ENCODE assay signal across 32 cellular contexts in the genomic region with DNA sequence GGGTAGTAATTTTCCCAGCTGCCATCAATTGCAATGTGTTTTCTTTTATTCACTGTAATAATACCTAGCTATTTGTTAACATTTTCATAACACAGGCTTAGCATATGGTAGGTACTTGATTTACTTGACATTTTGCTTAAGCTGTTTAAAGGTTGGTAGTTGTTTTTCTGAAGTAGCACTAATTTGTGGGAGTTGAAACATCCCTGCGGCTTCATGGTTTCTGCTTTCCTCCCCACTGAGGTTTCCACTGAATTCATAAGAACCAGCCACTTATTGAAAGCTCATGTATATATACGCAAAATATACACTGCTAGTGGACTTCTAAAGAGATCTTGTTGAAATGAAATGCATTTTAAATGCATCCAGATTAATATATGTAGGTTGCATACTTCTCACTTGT.
"Had no signal": no experiment of that assay in that cellular context is flagged by ENCODE, and none has a peak within 500 bp of the region (broad histone marks: within the 10 kb centered on the region; RNA-seq: fewer than 3 reads in every experiment).

No MANE protein-coding gene starts in this region.

- H3K36me3 Mint-ChIP-seq: T-cell had no signal

- H3K4me2 ChIP-seq: PC-9 had no signal

- H3K27me3 ChIP-seq: MG63, SJCRH30 had no signal

- H3K4me3 Mint-ChIP-seq: T-cell had no signal

- H3K9me3 Mint-ChIP-seq: T-cell had no signal

- H2AFZ ChIP-seq: PC-9 had no signal

- H3K4me3 ChIP-seq: MG63, PC-9, SJCRH30, SK-N-MC had no signal

- DNase-seq: Kasumi-1; KG1; MG63; NCI-H1048; NCI-H1092 treated with DMSO at 0.1 percent for 48 hours; NCI-H1105 treated with DMSO at 0.1 percent for 48 hours; NCI-H1417 treated with DMSO at 0.1 percent for 48 hours; NCI-H1436 treated with DMSO at 0.1 percent for 48 hours; NCI-H1694 treated with DMSO at 0.1 percent for 48 hours; NCI-H187 treated with DMSO at 0.1 percent for 48 hours; NCI-H2029; NCI-H2081; NCI-H2171 treated with DMSO at 0.1 percent for 48 hours; NCI-H2227 treated with DMSO at 0.1 percent for 48 hours; NCI-H345; NCI-H446; NCI-H510A treated with DMSO at 0.1 percent for 48 hours; NCI-H526; NCI-H69; NCI-H748 treated with DMSO at 0.1 percent for 48 hours; NCI-H82; NK-92 treated with Interleukin-12 subunit alpha and Interleukin-12 subunit beta, amount 100 ng/mL, for 24 hours; PC-9; SHP77; SIG-M5; SJCRH30; T-cell had no signal

- H3K9me3 ChIP-seq: MG63, SJCRH30 had no signal

- H3K36me3 ChIP-seq: MG63, SJCRH30 had no signal

- H3K27ac ChIP-seq: PC-9, RWPE1, SJCRH30, SK-N-MC had no signal

- H3K27ac Mint-ChIP-seq: T-cell had no signal

- H3K4me1 ChIP-seq: SJCRH30 had no signal

- ATAC-seq: Panc1, Right ventricle myocardium inferior, SK-N-SH treated with all-trans-retinoic acid at 6 μM for 48 hours, T-cell had no signal
